ENCODE assay signal across 8 cellular contexts in the genomic region with DNA sequence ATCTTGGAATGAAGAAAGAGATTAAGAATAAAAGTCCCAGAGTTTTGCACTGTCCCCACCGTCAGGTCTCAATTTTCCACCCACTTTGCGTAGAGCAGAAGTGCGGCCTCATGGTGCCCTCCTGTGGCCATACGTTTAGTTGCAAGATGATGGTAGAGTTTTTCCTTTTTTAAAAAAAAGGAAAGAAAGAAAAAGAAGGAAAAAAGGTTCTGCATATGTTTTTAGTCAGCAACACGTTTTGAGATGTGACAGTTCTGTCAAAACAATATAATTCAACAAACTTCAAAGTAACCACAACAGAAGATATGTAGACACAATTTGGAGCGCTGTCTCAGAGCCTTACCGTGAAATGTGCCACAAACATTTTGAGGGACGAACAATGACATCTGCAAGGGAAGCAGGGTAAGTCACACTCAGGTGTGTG. TPM values are rescaled to one million over a fixed set of nuclear protein-coding genes. Genes with fewer than 3 reads are reported as not detected.
DNase-seq lines count a peak whose midpoint lies in the region; ATAC-seq and TF ChIP-seq lines count a peak whose summit lies in the region.

No MANE protein-coding gene starts in this region.

- H3K79me2 ChIP-seq in GM23248 (ENCODE audit: insufficient read depth): no peaks in the 10 kb centered on the region

- H3K36me3 ChIP-seq in BE2C (no peaks in the 10 kb centered on the region), GM23248 (ENCODE audit: low read depth) (no peaks in the 10 kb centered on the region), prostate gland (no peaks in the 10 kb centered on the region)

- H3K9me3 ChIP-seq in BE2C: no peaks in the 10 kb centered on the region
- no peaks in the 10 kb centered on the region for H3K9me3 ChIP-seq in GM23248 (ENCODE audit: low read depth)
- H3K9me3 ChIP-seq in prostate gland: no peaks in the 10 kb centered on the region

- H3K27ac ChIP-seq in GM23248 (no peak overlapping the region), prostate gland (no peak overlapping the region)

- H3K4me1 Mint-ChIP-seq in activated naive CD4-positive, alpha-beta T cell treated with anti-CD3 and anti-CD28 coated beads for 36 hours (ENCODE audit: low read depth): peaks cover 8% of the 10 kb centered on the region

- H3K36me3 Mint-ChIP-seq in activated naive CD4-positive, alpha-beta T cell treated with anti-CD3 and anti-CD28 coated beads for 36 hours (ENCODE audit: low read depth): no peaks in the 10 kb centered on the region

- H3K4me3 ChIP-seq in BE2C (ENCODE audit: low read depth, low read length) (0 out of 2 replicates have a peak overlapping the region, but pooled peaks have one; percentile 4), GM23248 (peak overlapping the region; percentile 38), prostate gland (no peak overlapping the region)

- H3K27me3 Mint-ChIP-seq in activated naive CD4-positive, alpha-beta T cell treated with anti-CD3 and anti-CD28 coated beads for 36 hours (ENCODE audit: low read depth): no peaks in the 10 kb centered on the region

- H3K9me3 Mint-ChIP-seq in activated naive CD4-positive, alpha-beta T cell treated with anti-CD3 and anti-CD28 coated beads for 36 hours: no peaks in the 10 kb centered on the region

- TF ChIP-seq CTCF in BE2C (IDR thresholded peaks at IDR 0.05; ENCODE audit: low read depth, low read length) (peak; percentile 74), prostate gland (IDR thresholded peaks at IDR 0.05) (peak; percentile 49 to 82 (median 66))

- DNase-seq in BE2C: peak; percentile 60
- peak; percentile 68 for DNase-seq in GM23248
- DNase-seq in RKO (ENCODE audit: low spot score): peak; percentile 59
- DNase-seq in activated naive CD4-positive, alpha-beta T cell treated with anti-CD3 and anti-CD28 coated beads for 36 hours: peak; percentile 69
- DNase-seq in glomerular visceral epithelial cell (ENCODE audit: extremely low spot score): peak; percentile 53
- peak; percentile 14 for DNase-seq in prostate gland (ENCODE audit: low spot score)
- DNase-seq in KG1 (lab: John Stamatoyannopoulos, UW): no peak

- H3K9me2 ChIP-seq in GM23248 (ENCODE audit: insufficient read depth): no peaks in the 10 kb centered on the region

- H4K20me1 ChIP-seq in GM23248 (ENCODE audit: insufficient read depth): no peaks in the 10 kb centered on the region

- 8 to 9% methylated on average over 8 of the region's 8 CpGs for WGBS in GM23248 (ENCODE audit: low coverage in 1 of 2, low lambda C conversion rate in 2 of 2, missing lambda C conversion rate in 2 of 2), 2 experiments
- WGBS in prostate gland: 24% methylated on average over 8 of the region's 8 CpGs

- no peak overlapping the region for H3K4me3 Mint-ChIP-seq in activated naive CD4-positive, alpha-beta T cell treated with anti-CD3 and anti-CD28 coated beads for 36 hours

- in situ Hi-C loops in GM23248 (cut with MboI): loop anchor here (10.0 to 25.0 kb wide), 2 partner anchors 231 to 1374 kb away; no protein-coding TSS in a partner anchor

- no peaks in the 10 kb centered on the region for H3F3A ChIP-seq in GM23248 (ENCODE audit: insufficient read depth)

- peak overlapping the region; percentile 36 for H3K4me2 ChIP-seq in GM23248 (ENCODE audit: unreplicated experiment)

- peak overlapping the region; percentile 46; the same call in 1 of the 2 replicates for H2AFZ ChIP-seq in GM23248

- no peaks in the 10 kb centered on the region for H3K4me1 ChIP-seq in BE2C
- H3K4me1 ChIP-seq in GM23248 (ENCODE audit: insufficient read depth): 0 out of 2 replicates have a peak, but pooled peaks cover 3% of the 10 kb centered on the region
- no peaks in the 10 kb centered on the region for H3K4me1 ChIP-seq in prostate gland (replicated peaks)

- H3K9ac ChIP-seq in GM23248: no peak overlapping the region

- intact Hi-C loops in activated naive CD4-positive, alpha-beta T cell treated with anti-CD3 and anti-CD28 coated beads for 36 hours (cut with micrococcal nuclease): loop anchor here (1.0 to 5.0 kb wide), 6 partner anchors 89 to 1364 kb away; no protein-coding TSS in a partner anchor
- intact Hi-C loops in prostate gland (cut with DNase I): loop anchor here (10.0 kb wide), 1 partner anchor 151 kb away; no protein-coding TSS in a partner anchor

- ATAC-seq in GM21526 (IDR thresholded peaks at IDR 0.05; ENCODE audit: low FRiP score, unreplicated experiment): no peak

- no peaks in the 10 kb centered on the region for H3K27me3 ChIP-seq in BE2C
- H3K27me3 ChIP-seq in GM23248 (replicated peaks; ENCODE audit: insufficient read depth): no peaks in the 10 kb centered on the region
- no peaks in the 10 kb centered on the region for H3K27me3 ChIP-seq in prostate gland (replicated peaks; ENCODE audit: insufficient read depth)

- no peak overlapping the region for H3K27ac Mint-ChIP-seq in activated naive CD4-positive, alpha-beta T cell treated with anti-CD3 and anti-CD28 coated beads for 36 hours

- CTCF ChIA-PET in activated naive CD4-positive, alpha-beta T cell treated with anti-CD3 and anti-CD28 coated beads for 36 hours (lab: Charles Lee): interaction anchor here (0.6 to 2.7 kb wide), 16 partner anchors 11 to 1356 kb away, joined by 3 to 23 read pairs (median 4); no protein-coding TSS in a partner anchor

- TF ChIP-seq POLR2A in prostate gland (IDR thresholded peaks at IDR 0.05): no peak

RNA-seq across cellular contexts. Expression of gene EBLN2, which starts 24.6 kb away (rescaled TPM):
- 0.77 TPM for polyA plus RNA-seq in BE2C (2012; ENCODE audit: insufficient read depth, insufficient read length, low read depth)
- 1.6 and 3.0 TPM in 2 replicates for total RNA-seq in GM23248 (2014; rRNA removed; shearing (Covaris generic))
- polyA plus RNA-seq in GM23248 (2016; fragmentation: Nextera tagmentation; extraction: Ambion mirVana): 0.58 and 1.7 TPM in 2 replicates
- total RNA-seq in activated naive CD4-positive, alpha-beta T cell treated with anti-CD3 and anti-CD28 coated beads for 36 hours: 1 to 10 TPM; 4.1 to 5.0 TPM
- total RNA-seq in prostate gland: 1 to 10 TPM in 1 of 2 donors, under 1 TPM in 1; 0.82 to 4.1 TPM

Comparison
In these comparisons a context has a peak if more than half of its experiments do, and no peak if none do; other contexts are left out.
1. H3K4me3 ChIP-seq: peak in BE2C (single experiment) and GM23248 (single experiment); none in prostate gland (0 of 2).